Comparison of ENCODE assay signal across 1 cellular context in the genomic region with DNA sequence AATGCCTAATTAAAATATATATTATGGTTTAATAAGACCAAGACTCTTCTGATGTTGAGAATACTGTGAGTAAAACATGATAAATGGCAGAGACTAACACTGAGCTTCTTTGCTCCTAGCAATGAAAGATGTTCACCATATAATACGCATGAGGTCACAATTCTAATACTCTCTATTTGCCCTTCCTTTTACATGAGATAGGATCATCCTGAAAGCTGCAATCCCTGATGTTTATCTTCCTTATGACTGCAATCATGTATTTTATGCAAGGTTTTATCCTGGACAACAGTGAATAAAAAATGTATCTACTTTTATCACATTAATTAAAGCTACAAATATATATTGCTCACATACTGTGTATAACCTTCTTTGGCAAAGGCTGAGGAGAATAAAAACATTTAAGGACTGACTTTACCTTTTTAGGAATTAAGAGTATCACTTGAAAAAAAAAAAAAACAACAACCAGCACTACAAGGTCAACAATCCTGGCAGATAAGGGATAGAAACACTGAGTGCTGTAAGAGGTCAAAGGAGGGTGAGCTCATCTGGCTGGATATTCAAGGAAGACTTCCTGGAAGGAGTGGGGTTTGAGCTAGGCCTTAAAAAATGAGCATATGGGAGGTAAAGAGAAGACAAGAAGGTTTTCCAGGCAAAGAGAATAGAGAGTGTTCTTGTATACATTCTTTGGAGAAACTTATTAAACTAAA.
TF ChIP-seq lines count a peak whose summit lies in the region.

No MANE protein-coding gene starts in this region.

TF ChIP-seq in HepG2, 621 proteins besides CTCF, POLR2A, EP300 and RAD21 (continued from another document):
- no peak for TF ChIP-seq ZNF607 (CRISPR knock-in tag; IDR thresholded peaks at IDR 0.05; ENCODE audit: borderline replicate concordance)
- TF ChIP-seq BCL6 (CRISPR knock-in tag; IDR thresholded peaks at IDR 0.05) = peak; percentile 85
- 0 out of 2 replicates have a peak, but pooled peaks have one; percentile 6 for TF ChIP-seq FOXA3 (CRISPR knock-in tag; IDR thresholded peaks at IDR 0.05)
- no peak for TF ChIP-seq FOXP1 (IDR thresholded peaks at IDR 0.05)
- 0 out of 2 replicates have a peak, but pooled peaks have one; percentile 10 for TF ChIP-seq FOXP1 (CRISPR knock-in tag; IDR thresholded peaks at IDR 0.05)
- no peak for TF ChIP-seq HINFP (CRISPR knock-in tag; IDR thresholded peaks at IDR 0.05; ENCODE audit: low read depth)
- TF ChIP-seq POLR2AphosphoS2 (IDR thresholded peaks at IDR 0.05; ENCODE audit: low read depth, low read length) = no peak
- peak; percentile 21 to 49; a peak in 1 of 4 replicates for TF ChIP-seq NR2F1 (CRISPR knock-in tag; IDR thresholded peaks at IDR 0.05)
- TF ChIP-seq RARA (CRISPR knock-in tag; IDR thresholded peaks at IDR 0.05) = peak; percentile 85
- TF ChIP-seq FIP1L1 (IDR thresholded peaks at IDR 0.05; ENCODE audit: borderline replicate concordance, insufficient read depth, low read depth, low read length) = no peak
- no peak for TF ChIP-seq U2AF1 (optimal IDR thresholded peaks at IDR 0.05; ENCODE audit: low read depth, low read length)
- no peak for TF ChIP-seq ZNF83 (CRISPR knock-in tag; IDR thresholded peaks at IDR 0.05; ENCODE audit: borderline replicate concordance)
- TF ChIP-seq HNRNPLL (IDR thresholded peaks at IDR 0.05; ENCODE audit: low read depth, low read length, poor library complexity, severe bottlenecking) = no peak
- TF ChIP-seq PAF1 (CRISPR knock-in tag; IDR thresholded peaks at IDR 0.05) = no peak
